In genomic region chr18:33560686-33561370, GRCh38 we compare ENCODE assay signal across 9 cellular contexts. TPM values are rescaled to one million over a fixed set of nuclear protein-coding genes. Genes with fewer than 3 reads are reported as not detected.
DNase-seq lines count a peak whose midpoint lies in the region; ATAC-seq, FAIRE-seq and TF ChIP-seq lines count a peak whose summit lies in the region.
"Had no signal": no experiment of that assay in that cellular context is flagged by ENCODE, and none has a peak within 500 bp of the region (broad histone marks: within the 10 kb centered on the region; RNA-seq: fewer than 3 reads in every experiment).

No MANE protein-coding gene starts in this region.

- no peak for DNase-seq in activated CD4-positive, alpha-beta memory T cell treated with anti-CD3 and anti-CD28 coated beads, Interleukin-2, amount 10 ng/mL, durations not matched to agents 7 days and 5 days
- no peak for DNase-seq in activated CD4-positive, alpha-beta memory T cell treated with anti-CD3 and anti-CD28 coated beads for 36 hours
- DNase-seq in astrocyte (ENCODE audit: low read depth) (peak; percentile 51), smooth muscle cell (lab: John Stamatoyannopoulos, UW; ENCODE audit: unreplicated experiment) (no peak), GM12892 (ENCODE audit: insufficient read length) (no peak)
- no peak for DNase-seq in activated T-cell treated with anti-CD3 and anti-CD28 coated beads, Interleukin-2, amount 50 U/mL, for 48 hours

- H4K20me1 ChIP-seq in astrocyte (ENCODE audit: insufficient read depth, low read length) (no peaks in the 10 kb centered on the region), smooth muscle cell (ENCODE audit: low read depth) (no peaks in the 10 kb centered on the region)

- no peaks in the 10 kb centered on the region for H3K27me3 Mint-ChIP-seq in activated CD4-positive, alpha-beta memory T cell treated with anti-CD3 and anti-CD28 coated beads, Interleukin-2, amount 10 ng/mL, durations not matched to agents 7 days and 5 days
- no peaks in the 10 kb centered on the region for H3K27me3 Mint-ChIP-seq in activated CD4-positive, alpha-beta memory T cell treated with anti-CD3 and anti-CD28 coated beads for 36 hours
- no peaks in the 10 kb centered on the region for H3K27me3 Mint-ChIP-seq in astrocyte (ENCODE audit: low read depth, unreplicated experiment)

- H3F3A ChIP-seq in smooth muscle cell (ENCODE audit: low read depth) = no peaks in the 10 kb centered on the region

- H2AFZ ChIP-seq in astrocyte (ENCODE audit: low read depth, low read length) (peak overlapping the region; percentile 3), smooth muscle cell (ENCODE audit: low read depth) (peak overlapping the region; percentile 83)

- H3K4me3 ChIP-seq in astrocyte (ENCODE audit: insufficient read depth, low read depth, low read length) (no peak overlapping the region), smooth muscle cell (no peak overlapping the region)

- H3K79me2 ChIP-seq in astrocyte (ENCODE audit: insufficient read depth, low read length) (no peaks in the 10 kb centered on the region), smooth muscle cell (ENCODE audit: low read depth) (no peaks in the 10 kb centered on the region)

- H3K9ac ChIP-seq in astrocyte (ENCODE audit: low read length) (no peak overlapping the region), smooth muscle cell (ENCODE audit: low read depth) (no peak overlapping the region)

- no peak overlapping the region for H3K4me2 ChIP-seq in astrocyte (ENCODE audit: low read length)
- peak overlapping the region; percentile 18 for H3K4me2 ChIP-seq in smooth muscle cell

- H3K27ac ChIP-seq in astrocyte (ENCODE audit: low read depth, low read length) (no peak overlapping the region), smooth muscle cell (ENCODE audit: low read depth) (peak overlapping the region; percentile 15)

- intact Hi-C loops in activated CD4-positive, alpha-beta memory T cell treated with anti-CD3 and anti-CD28 coated beads for 36 hours (cut with micrococcal nuclease) = no loop called here

- no peak overlapping the region for H3K4me3 Mint-ChIP-seq in activated CD4-positive, alpha-beta memory T cell treated with anti-CD3 and anti-CD28 coated beads, Interleukin-2, amount 10 ng/mL, durations not matched to agents 7 days and 5 days
- H3K4me3 Mint-ChIP-seq in activated CD4-positive, alpha-beta memory T cell treated with anti-CD3 and anti-CD28 coated beads for 36 hours = no peak overlapping the region
- no peak overlapping the region for H3K4me3 Mint-ChIP-seq in astrocyte (ENCODE audit: unreplicated experiment)

- H3K4me1 Mint-ChIP-seq in activated CD4-positive, alpha-beta memory T cell treated with anti-CD3 and anti-CD28 coated beads, Interleukin-2, amount 10 ng/mL, durations not matched to agents 7 days and 5 days = no peaks in the 10 kb centered on the region
- no peaks in the 10 kb centered on the region for H3K4me1 Mint-ChIP-seq in activated CD4-positive, alpha-beta memory T cell treated with anti-CD3 and anti-CD28 coated beads for 36 hours (ENCODE audit: low read depth)
- H3K4me1 Mint-ChIP-seq in astrocyte (ENCODE audit: low read depth, unreplicated experiment) = peaks cover 10% of the 10 kb centered on the region

- peak; percentile 13 for FAIRE-seq in astrocyte (lab: Jason Lieb, UNC)
- no peak for FAIRE-seq in GM12892 (lab: Jason Lieb, UNC)

- H3K36me3 ChIP-seq in astrocyte (ENCODE audit: insufficient read depth, low read length) (no peaks in the 10 kb centered on the region), smooth muscle cell (ENCODE audit: low read depth) (no peaks in the 10 kb centered on the region)

- H3K27me3 ChIP-seq in astrocyte (ENCODE audit: insufficient read depth, low read length) (no peaks in the 10 kb centered on the region), smooth muscle cell (ENCODE audit: low read depth) (no peaks in the 10 kb centered on the region)

- H3K9me3 ChIP-seq in astrocyte (ENCODE audit: insufficient read depth, low read depth, low read length) = no peaks in the 10 kb centered on the region
- no peaks in the 10 kb centered on the region for H3K9me3 ChIP-seq in smooth muscle cell (replicated peaks; ENCODE audit: low read depth)

- H3K4me1 ChIP-seq in astrocyte (ENCODE audit: insufficient read depth, low read length) (no peaks in the 10 kb centered on the region), smooth muscle cell (ENCODE audit: low read depth) (no peaks in the 10 kb centered on the region)

- POLR2A ChIA-PET in activated CD4-positive, alpha-beta memory T cell treated with anti-CD3 and anti-CD28 coated beads, Interleukin-2, amount 10 ng/mL, durations not matched to agents 7 days and 5 days (lab: Charles Lee) = no interaction called here
- POLR2A ChIA-PET in activated CD4-positive, alpha-beta memory T cell treated with anti-CD3 and anti-CD28 coated beads for 36 hours (lab: Charles Lee) = no interaction called here

- WGBS in smooth muscle cell (ENCODE audit: low lambda C conversion rate) = 33% methylated on average over 4 of the region's 4 CpGs

- CTCF ChIA-PET in activated CD4-positive, alpha-beta memory T cell treated with anti-CD3 and anti-CD28 coated beads, Interleukin-2, amount 10 ng/mL, durations not matched to agents 7 days and 5 days (lab: Charles Lee) = no interaction called here
- CTCF ChIA-PET in activated CD4-positive, alpha-beta memory T cell treated with anti-CD3 and anti-CD28 coated beads for 36 hours (lab: Charles Lee) = no interaction called here

- TF ChIP-seq CTCF in astrocyte (IDR thresholded peaks at IDR 0.05; ENCODE audit: insufficient read depth, low read depth, low read length) = no peak
- TF ChIP-seq CTCF in smooth muscle cell (IDR thresholded peaks at IDR 0.05; ENCODE audit: borderline replicate concordance, insufficient read depth, poor library complexity, severe bottlenecking) = no peak

- H3K27ac Mint-ChIP-seq in activated CD4-positive, alpha-beta memory T cell treated with anti-CD3 and anti-CD28 coated beads, Interleukin-2, amount 10 ng/mL, durations not matched to agents 7 days and 5 days = peak overlapping the region; percentile 4
- no peak overlapping the region for H3K27ac Mint-ChIP-seq in activated CD4-positive, alpha-beta memory T cell treated with anti-CD3 and anti-CD28 coated beads for 36 hours
- peak overlapping the region; percentile 88 for H3K27ac Mint-ChIP-seq in astrocyte (ENCODE audit: unreplicated experiment)

- H3K9me3 Mint-ChIP-seq in activated CD4-positive, alpha-beta memory T cell treated with anti-CD3 and anti-CD28 coated beads, Interleukin-2, amount 10 ng/mL, durations not matched to agents 7 days and 5 days = peaks cover 2% of the 10 kb centered on the region
- peaks cover 22% of the 10 kb centered on the region for H3K9me3 Mint-ChIP-seq in activated CD4-positive, alpha-beta memory T cell treated with anti-CD3 and anti-CD28 coated beads for 36 hours
- H3K9me3 Mint-ChIP-seq in astrocyte (ENCODE audit: unreplicated experiment) = no peaks in the 10 kb centered on the region

- H3K36me3 Mint-ChIP-seq in activated CD4-positive, alpha-beta memory T cell treated with anti-CD3 and anti-CD28 coated beads, Interleukin-2, amount 10 ng/mL, durations not matched to agents 7 days and 5 days (ENCODE audit: low read depth) = no peaks in the 10 kb centered on the region
- no peaks in the 10 kb centered on the region for H3K36me3 Mint-ChIP-seq in activated CD4-positive, alpha-beta memory T cell treated with anti-CD3 and anti-CD28 coated beads for 36 hours
- H3K36me3 Mint-ChIP-seq in astrocyte (ENCODE audit: low read depth, unreplicated experiment) = no peaks in the 10 kb centered on the region

- TF ChIP-seq POLR2A in GM12892 (IDR thresholded peaks at IDR 0.05; ENCODE audit: low read depth, low read length) = no peak

- ATAC-seq in HG03457 (IDR thresholded peaks at IDR 0.05; ENCODE audit: unreplicated experiment) (peak; percentile 63), HG03097 (IDR thresholded peaks at IDR 0.05; ENCODE audit: low FRiP score, unreplicated experiment) (no peak)

RNA-seq across cellular contexts. Expression of gene ASXL3, which starts 17.2 kb away (rescaled TPM):
- total RNA-seq in activated CD4-positive, alpha-beta memory T cell treated with anti-CD3 and anti-CD28 coated beads, Interleukin-2, amount 10 ng/mL, durations not matched to agents 7 days and 5 days = not detected
- total RNA-seq in activated CD4-positive, alpha-beta memory T cell treated with anti-CD3 and anti-CD28 coated beads for 36 hours = not detected
- total RNA-seq in astrocyte (6.4 and 8.2 TPM in 2 replicates), smooth muscle cell (2.9 and 5.9 TPM in 2 replicates)
- 0.70 and 1.2 TPM in 2 replicates for polyA plus RNA-seq in smooth muscle cell
- not detected for polyA plus RNA-seq in GM12892 (2012; ENCODE audit: missing spikeins)
- polyA plus RNA-seq: BJ had no signal
